ENCODE assay signal across 11 cellular contexts in the genomic region with DNA sequence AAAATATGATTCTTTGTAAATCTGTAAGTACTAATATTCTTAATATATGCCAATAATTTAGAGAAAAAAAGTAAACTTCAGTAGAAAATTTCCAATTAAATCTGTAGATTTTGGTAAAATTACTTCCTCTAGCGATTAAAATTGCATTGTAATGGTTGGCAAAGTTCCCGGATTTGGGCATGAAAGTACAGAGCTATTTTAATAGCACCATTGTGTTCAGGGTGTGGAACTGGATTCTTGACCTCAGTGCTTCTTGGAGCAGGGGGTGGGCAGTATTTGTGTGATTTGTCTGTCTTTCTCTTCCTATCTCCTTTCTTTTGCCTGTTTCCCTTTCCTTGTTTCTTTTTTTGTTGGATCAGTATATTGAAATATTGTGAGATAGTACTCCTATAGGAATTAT.
A peak's percentile ranks its signal among the peaks of the same experiment; 100 is the strongest.
DNase-seq lines count a peak whose midpoint lies in the region; ATAC-seq and TF ChIP-seq lines count a peak whose summit lies in the region.
"Had no signal": no experiment of that assay in that cellular context is flagged by ENCODE, and none has a peak within 500 bp of the region (broad histone marks: within the 10 kb centered on the region; RNA-seq: fewer than 3 reads in every experiment).

No MANE protein-coding gene starts in this region.

- DNase-seq in DMS53 (lab: John Stamatoyannopoulos, UW) (peak; percentile 45), DMS53 treated with DMSO at 0.1 percent for 48 hours (lab: John Stamatoyannopoulos, UW; ENCODE audit: unreplicated experiment) (no peak), astrocyte of the cerebellum (ENCODE audit: low read depth) (peak; percentile 22), right cardiac atrium (no peak), substantia nigra (lab: John Stamatoyannopoulos, UW) (peak in 9 of 49 donors; percentile 4 to 65 (median 20)), AG08395 (ENCODE audit: low spot score) (no peak), NCI-H2107 treated with DMSO at 0.1 percent for 48 hours (lab: John Stamatoyannopoulos, UW; ENCODE audit: unreplicated experiment) (no peak), coronary artery (ENCODE audit: low spot score) (no peak)
- DNase-seq: 8988T, MM.1S had no signal

- no peaks in the 10 kb centered on the region for H3K27me3 ChIP-seq in right cardiac atrium (ENCODE audit: control insufficient read depth, insufficient read depth)

- no peak for TF ChIP-seq CTCF in astrocyte of the cerebellum (IDR thresholded peaks at IDR 0.05; ENCODE audit: low read depth, low read length, missing control alignments)
- no peak for TF ChIP-seq CTCF in coronary artery (IDR thresholded peaks at IDR 0.05)

- H3K4me3 ChIP-seq in astrocyte of the cerebellum (ENCODE audit: low read depth, low read length) (no peak overlapping the region), right cardiac atrium (ENCODE audit: low read length) (no peak overlapping the region), coronary artery (no peak overlapping the region)
- H3K4me3 ChIP-seq: thoracic aorta had no signal

- H3K9me3 ChIP-seq in right cardiac atrium (ENCODE audit: control insufficient read depth, low read length) = no peaks in the 10 kb centered on the region
- H3K9me3 ChIP-seq: thoracic aorta had no signal

- H3K4me1 ChIP-seq in right cardiac atrium (ENCODE audit: control insufficient read depth, insufficient read depth, low read length) = no peaks in the 10 kb centered on the region

- intact Hi-C loops in right cardiac atrium (cut with DNase I) = no loop called here

- 21% methylated on average over 2 of the region's 2 CpGs for WGBS in right cardiac atrium

- ATAC-seq in right cardiac atrium = peak; percentile 70 to 73

- no peak overlapping the region for H3K27ac ChIP-seq in right cardiac atrium (ENCODE audit: low read length)
- peak overlapping the region; percentile 62 for H3K27ac ChIP-seq in substantia nigra (ENCODE audit: low read depth, low read length, poor library complexity, severe bottlenecking)
- H3K27ac ChIP-seq in coronary artery = no peak overlapping the region
- H3K27ac ChIP-seq: thoracic aorta had no signal

- in situ Hi-C loops in astrocyte of the cerebellum (cut with HindIII; ENCODE audit: low sequenced_read_pairs) = no loop called here

Comparison
In these comparisons a context has a peak if more than half of its experiments do, and no peak if none do; other contexts are left out.
1. DNase-seq: peak in DMS53 (single experiment) and astrocyte of the cerebellum (single experiment); none in DMS53 treated with DMSO at 0.1 percent for 48 hours (single experiment), right cardiac atrium (0 of 3), AG08395 (single experiment), NCI-H2107 treated with DMSO at 0.1 percent for 48 hours (single experiment) and coronary artery (single experiment).